8 cellular contexts compared by ENCODE assay signal in the genomic region with DNA sequence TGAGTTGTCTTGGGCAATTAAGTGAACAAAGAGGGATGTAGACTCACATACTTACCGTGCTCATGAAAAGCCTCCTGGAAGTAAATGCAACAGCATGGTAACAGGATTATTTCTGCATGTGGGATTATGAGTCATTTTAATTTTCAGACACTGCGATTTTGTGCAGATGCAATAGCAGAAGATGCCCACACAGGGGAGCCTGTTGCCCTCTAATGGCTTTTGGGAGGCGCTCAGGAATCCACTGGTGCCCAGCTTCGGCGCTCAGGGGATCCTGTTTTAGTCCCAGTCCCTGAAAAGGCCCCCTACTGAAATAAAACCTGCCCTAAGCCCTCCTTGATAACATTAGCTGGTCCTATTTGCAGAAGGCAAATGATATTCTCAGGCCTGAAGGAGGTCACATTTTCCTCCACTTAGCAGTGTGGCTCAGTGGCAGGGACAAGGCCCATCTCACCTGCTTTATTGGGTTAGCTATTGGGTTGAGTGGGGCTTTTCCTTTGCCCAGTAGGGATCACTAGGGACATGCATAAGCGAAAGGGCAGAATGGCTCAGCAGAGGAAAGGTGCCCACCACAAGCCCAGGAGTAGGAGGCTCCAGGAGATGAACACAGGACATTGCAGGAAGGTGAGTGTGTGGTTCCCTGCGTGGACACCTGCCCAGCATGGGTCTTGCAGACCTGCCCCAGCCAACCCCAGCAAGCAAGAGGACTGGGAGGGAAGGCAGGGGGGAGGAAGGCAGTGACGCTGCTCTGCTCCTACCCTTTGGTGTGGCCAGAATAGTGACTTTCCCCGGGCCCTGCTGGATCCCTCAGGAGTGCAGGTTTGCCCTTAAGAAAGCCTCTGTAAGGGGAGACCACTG. TPM values are rescaled to one million over a fixed set of nuclear protein-coding genes. Genes with fewer than 3 reads are reported as not detected.
DNase-seq lines count a peak whose midpoint lies in the region; ATAC-seq, FAIRE-seq and TF ChIP-seq lines count a peak whose summit lies in the region.

No MANE protein-coding gene starts in this region.

- H3K27me3 ChIP-seq in left lung (no peaks in the 10 kb centered on the region), tibial artery (peaks cover 0 to 2% of the 10 kb centered on the region in 2 donors)

- peak; percentile 87 for TF ChIP-seq CTCF in cardiac fibroblast (IDR thresholded peaks at IDR 0.05; ENCODE audit: low read depth, low read length)
- TF ChIP-seq CTCF in left lung (IDR thresholded peaks at IDR 0.05), result peak; percentile 67 to 84
- peak; percentile 83 to 87 for TF ChIP-seq CTCF in tibial artery (IDR thresholded peaks at IDR 0.05)

- ATAC-seq in GM21576 (IDR thresholded peaks at IDR 0.05; ENCODE audit: unreplicated experiment) (peak; percentile 89), left lung (peak; percentile 95)

- POLR2A ChIA-PET in activated CD4-positive, alpha-beta T cell treated with anti-CD3 and anti-CD28 coated beads, Interleukin-2, amount 10 ng/mL, durations not matched to agents 7 days and 5 days (lab: Charles Lee), result no interaction called here

- H3K27ac ChIP-seq in left lung, result no peak overlapping the region
- H3K27ac ChIP-seq in tibial artery, result no peak overlapping the region

- H3K9me3 ChIP-seq in left lung (no peaks in the 10 kb centered on the region), tibial artery (no peaks in the 10 kb centered on the region)

- no peak overlapping the region for H3K4me3 ChIP-seq in cardiac fibroblast (replicated peaks in 1 of 2; ENCODE audit: low read depth in 2 of 2, low read length in 2 of 2)
- H3K4me3 ChIP-seq in left lung, result no peak overlapping the region
- H3K4me3 ChIP-seq in tibial artery, result no peak overlapping the region

- H3K4me1 ChIP-seq in left lung, result no peaks in the 10 kb centered on the region
- H3K4me1 ChIP-seq in tibial artery, result no peaks in the 10 kb centered on the region

- no peak for FAIRE-seq in HTR-8/SVneo (lab: Jason Lieb, UNC)

- no peak overlapping the region for H3K4me3 Mint-ChIP-seq in activated CD4-positive, alpha-beta T cell treated with anti-CD3 and anti-CD28 coated beads, Interleukin-2, amount 10 ng/mL, durations not matched to agents 7 days and 5 days

- H3K9me3 Mint-ChIP-seq in activated CD4-positive, alpha-beta T cell treated with anti-CD3 and anti-CD28 coated beads, Interleukin-2, amount 10 ng/mL, durations not matched to agents 7 days and 5 days, result no peaks in the 10 kb centered on the region

- H3K36me3 ChIP-seq in left lung (no peaks in the 10 kb centered on the region), tibial artery (no peaks in the 10 kb centered on the region)

- no peaks in the 10 kb centered on the region for H3K4me1 Mint-ChIP-seq in activated CD4-positive, alpha-beta T cell treated with anti-CD3 and anti-CD28 coated beads, Interleukin-2, amount 10 ng/mL, durations not matched to agents 7 days and 5 days

- intact Hi-C loops in left lung (cut with DNase I), result loop anchor here in 1 of 2 donors (10.0 kb wide), 2 partner anchors 323 to 523 kb away; no protein-coding TSS in a partner anchor
- intact Hi-C loops in tibial artery (cut with DNase I; ENCODE audit: low total_unique reads), result no loop called here

- CTCF ChIA-PET in activated CD4-positive, alpha-beta T cell treated with anti-CD3 and anti-CD28 coated beads, Interleukin-2, amount 10 ng/mL, durations not matched to agents 7 days and 5 days (lab: Charles Lee), result no interaction called here

- H3K27me3 Mint-ChIP-seq in activated CD4-positive, alpha-beta T cell treated with anti-CD3 and anti-CD28 coated beads, Interleukin-2, amount 10 ng/mL, durations not matched to agents 7 days and 5 days, result peaks cover 8% of the 10 kb centered on the region

- no peaks in the 10 kb centered on the region for H3K36me3 Mint-ChIP-seq in activated CD4-positive, alpha-beta T cell treated with anti-CD3 and anti-CD28 coated beads, Interleukin-2, amount 10 ng/mL, durations not matched to agents 7 days and 5 days (ENCODE audit: low read depth)

- DNase-seq in activated CD4-positive, alpha-beta T cell treated with anti-CD3 and anti-CD28 coated beads, Interleukin-2, amount 10 ng/mL, durations not matched to agents 7 days and 5 days, result peak; percentile 28
- DNase-seq in activated CD4-positive, alpha-beta T cell treated with anti-CD3 and anti-CD28 coated beads, Interleukin-2, amount 50 U/mL, for 1 hour, result no peak
- DNase-seq in HTR-8/SVneo (ENCODE audit: insufficient read length, low spot score) (peak; percentile 65), OCI-M1 (lab: John Stamatoyannopoulos, UW) (peak; percentile 78), cardiac fibroblast (ENCODE audit: low read depth in 2 of 2) (peak; percentile 70 to 79), left lung (peak in 1 of 2 donors; percentile 31), tibial artery (peak in 1 of 2 donors; percentile 25)

- H3K27ac Mint-ChIP-seq in activated CD4-positive, alpha-beta T cell treated with anti-CD3 and anti-CD28 coated beads, Interleukin-2, amount 10 ng/mL, durations not matched to agents 7 days and 5 days, result no peak overlapping the region

RNA-seq across cellular contexts. Expression of gene KCNS3, which starts 26.5 kb away (rescaled TPM):
- total RNA-seq in activated CD4-positive, alpha-beta T cell treated with anti-CD3 and anti-CD28 coated beads, Interleukin-2, amount 10 ng/mL, durations not matched to agents 7 days and 5 days, result not detected
- 10 to 100 TPM; 23.0 to 48.2 TPM for total RNA-seq in left lung

RNA-seq across cellular contexts. Expression of gene MSGN1, which starts 35.7 kb away (rescaled TPM):
- total RNA-seq in activated CD4-positive, alpha-beta T cell treated with anti-CD3 and anti-CD28 coated beads, Interleukin-2, amount 10 ng/mL, durations not matched to agents 7 days and 5 days, result not detected
- total RNA-seq in left lung, result not detected

Comparison
In these comparisons a context has a peak if more than half of its experiments do, and no peak if none do; other contexts are left out.
1. RNA of gene KCNS3, which starts 26.5 kb away (total RNA-seq): 23.0 to 48.2 TPM in left lung; not detected in activated CD4-positive, alpha-beta T cell treated with anti-CD3 and anti-CD28 coated beads, Interleukin-2, amount 10 ng/mL, durations not matched to agents 7 days and 5 days; every median in the first group is over 10 times any median in the second.
2. Peak in every context shown above with its lines, with median percentiles within 50 percentile points of each other: CTCF ChIP-seq.